In the genomic region with DNA sequence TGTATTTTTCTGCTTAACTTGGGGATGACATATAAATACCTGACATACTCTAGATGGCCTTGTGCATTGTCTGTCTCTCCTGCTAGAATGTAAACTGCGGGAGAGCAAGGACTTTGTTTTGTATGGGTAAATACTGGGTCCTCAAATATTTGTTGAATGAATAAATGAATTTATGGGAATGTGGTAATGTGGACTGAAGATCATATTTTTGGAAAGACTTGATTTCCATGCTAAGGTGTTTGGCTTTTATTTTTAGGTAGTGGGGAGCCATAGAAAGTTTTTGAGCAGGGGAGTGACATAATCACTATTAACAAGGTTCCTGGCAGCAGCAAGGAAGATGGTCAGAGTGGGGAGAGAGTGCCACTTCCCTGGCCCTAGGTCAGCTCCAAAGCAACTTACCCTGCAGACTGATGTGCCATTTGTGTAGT, we compare ENCODE assay signal across 16 cellular contexts. TPM values are rescaled to one million over a fixed set of nuclear protein-coding genes. Genes with fewer than 3 reads are reported as not detected.
DNase-seq lines count a peak whose midpoint lies in the region; ATAC-seq and TF ChIP-seq lines count a peak whose summit lies in the region.
"Had no signal": no experiment of that assay in that cellular context is flagged by ENCODE, and none has a peak within 500 bp of the region (broad histone marks: within the 10 kb centered on the region; RNA-seq: fewer than 3 reads in every experiment).

No MANE protein-coding gene starts in this region.

- no peaks in the 10 kb centered on the region for H3K9me3 ChIP-seq in HEK293 (ENCODE audit: control insufficient read depth, insufficient read depth, low read depth, low read length)
- no peaks in the 10 kb centered on the region for H3K9me3 ChIP-seq in PC-3 (ENCODE audit: low read length)
- no peaks in the 10 kb centered on the region for H3K9me3 ChIP-seq in CD4-positive, alpha-beta T cell (ENCODE audit: control insufficient read depth, low read length)
- H3K9me3 ChIP-seq: Caco-2 had no signal

- peak; percentile 42 for ATAC-seq in PC-3
- no peak for ATAC-seq in CD4-positive, alpha-beta T cell (ENCODE audit: poor library complexity)
- ATAC-seq in GM18873 (IDR thresholded peaks at IDR 0.05; ENCODE audit: low FRiP score, unreplicated experiment), result no peak
- ATAC-seq: CD8-positive, alpha-beta T cell; HCT116 had no signal

- H3K27ac Mint-ChIP-seq in endothelial cell (ENCODE audit: unreplicated experiment), result peak overlapping the region; percentile 33
- no peak overlapping the region for H3K27ac Mint-ChIP-seq in CD4-positive, alpha-beta T cell
- H3K27ac Mint-ChIP-seq: CD8-positive, alpha-beta T cell; HFFc6 had no signal

- CTCF ChIA-PET in HEK293 (lab: Yijun Ruan, JAX), result interaction anchor here (0.8 to 1.8 kb wide), 2 partner anchors 9 to 22 kb away, joined by 3 to 9 read pairs; no protein-coding TSS in a partner anchor
- CTCF ChIA-PET in PC-3 (lab: Charles Lee), result no interaction called here
- CTCF ChIA-PET in CD4-positive, alpha-beta T cell (lab: Charles Lee), result no interaction called here

- DNase-seq in PC-3 (no peak), endothelial cell (ENCODE audit: low spot score) (no peak), NCI-H1436 treated with DMSO at 0.1 percent for 48 hours (lab: John Stamatoyannopoulos, UW) (no peak)
- DNase-seq in CD4-positive, alpha-beta T cell, result no peak
- DNase-seq: Caco-2; CD8-positive, alpha-beta T cell; DMS153; DND-41; GM23248; H7; HFFc6 had no signal

- H3K4me3 ChIP-seq in HEK293 (ENCODE audit: low read depth, low read length) (no peak overlapping the region), PC-3 (ENCODE audit: low read length) (no peak overlapping the region)
- H3K4me3 ChIP-seq: GM23248 had no signal

- peaks cover 4% of the 10 kb centered on the region for H3K9me3 Mint-ChIP-seq in endothelial cell (ENCODE audit: unreplicated experiment)
- H3K9me3 Mint-ChIP-seq in CD4-positive, alpha-beta T cell, result no peaks in the 10 kb centered on the region
- H3K9me3 Mint-ChIP-seq: CD8-positive, alpha-beta T cell; HFFc6 had no signal

- H3K36me3 ChIP-seq in HEK293 (ENCODE audit: control insufficient read depth in 2 of 2, insufficient read depth in 1 of 2, low read length in 2 of 2) (no peaks in the 10 kb centered on the region), PC-3 (ENCODE audit: low read depth, low read length) (no peaks in the 10 kb centered on the region)

- no peak overlapping the region for H3K4me3 Mint-ChIP-seq in endothelial cell (ENCODE audit: unreplicated experiment)
- H3K4me3 Mint-ChIP-seq in CD4-positive, alpha-beta T cell, result no peak overlapping the region
- H3K4me3 Mint-ChIP-seq: CD8-positive, alpha-beta T cell; HFFc6 had no signal

- H3K4me1 ChIP-seq in HEK293 (ENCODE audit: control insufficient read depth, insufficient read depth, low read length) (no peaks in the 10 kb centered on the region), PC-3 (ENCODE audit: insufficient read depth, low read length) (no peaks in the 10 kb centered on the region)

- H3K9ac ChIP-seq in PC-3 (ENCODE audit: low read length), result no peak overlapping the region
- H3K9ac ChIP-seq: GM23248 had no signal

- peaks cover 3% of the 10 kb centered on the region for H3K27me3 Mint-ChIP-seq in endothelial cell (ENCODE audit: unreplicated experiment)
- H3K27me3 Mint-ChIP-seq in CD4-positive, alpha-beta T cell, result peaks cover 10% of the 10 kb centered on the region

- H2AFZ ChIP-seq in PC-3 (ENCODE audit: low read length), result no peak overlapping the region
- H2AFZ ChIP-seq: GM23248 had no signal

- BruUV-seq in PC-3 (replicated peaks; lab: Mats Ljungman, UMichigan), result no TSS peak

- no peak overlapping the region for H3K27ac ChIP-seq in HEK293 (ENCODE audit: extremely low read depth, low read depth, low read length)
- no peak overlapping the region for H3K27ac ChIP-seq in PC-3 (ENCODE audit: low read length)
- no peak overlapping the region for H3K27ac ChIP-seq in CD4-positive, alpha-beta T cell (ENCODE audit: low read depth, low read length)
- H3K27ac ChIP-seq: GM23248 had no signal

- intact Hi-C loops in PC-3 (cut with micrococcal nuclease), result no loop called here
- intact Hi-C loops in CD4-positive, alpha-beta T cell (cut with DNase I, micrococcal nuclease), result no loop called here

- no peak for TF ChIP-seq CTCF in HEK293 (tag by site-specific recombination; IDR thresholded peaks at IDR 0.05)
- TF ChIP-seq CTCF in PC-3 (conservative IDR thresholded peaks at IDR 0.05; ENCODE audit: low read depth, low read length), result no peak
- TF ChIP-seq CTCF in endothelial cell (IDR thresholded peaks at IDR 0.05; ENCODE audit: unreplicated experiment), result no peak
- TF ChIP-seq CTCF in CD4-positive, alpha-beta T cell (IDR thresholded peaks at IDR 0.05), result no peak

- no peaks in the 10 kb centered on the region for H3K79me2 ChIP-seq in PC-3 (ENCODE audit: low read length)

- peaks cover 20% of the 10 kb centered on the region for H3K36me3 Mint-ChIP-seq in endothelial cell (ENCODE audit: low read depth, unreplicated experiment)
- H3K36me3 Mint-ChIP-seq in CD4-positive, alpha-beta T cell (ENCODE audit: low read depth), result no peaks in the 10 kb centered on the region
- H3K36me3 Mint-ChIP-seq: CD8-positive, alpha-beta T cell had no signal

- no peaks in the 10 kb centered on the region for H3K9me2 ChIP-seq in PC-3 (replicated peaks; ENCODE audit: low read length)

- no peaks in the 10 kb centered on the region for H3K27me3 ChIP-seq in PC-3 (ENCODE audit: low read length)
- no peaks in the 10 kb centered on the region for H3K27me3 ChIP-seq in CD4-positive, alpha-beta T cell (ENCODE audit: control insufficient read depth, insufficient read depth, low read length)

- POLR2A ChIA-PET in HEK293 (lab: Yijun Ruan, JAX) (no interaction called here), PC-3 (lab: Charles Lee; ENCODE audit: unreplicated experiment) (no interaction called here)
- POLR2A ChIA-PET in CD4-positive, alpha-beta T cell (lab: Charles Lee), result no interaction called here

- H3K4me2 ChIP-seq in PC-3 (ENCODE audit: low read length), result no peak overlapping the region

- H3K4me1 Mint-ChIP-seq in endothelial cell (ENCODE audit: unreplicated experiment), result peaks cover 35% of the 10 kb centered on the region
- H3K4me1 Mint-ChIP-seq in CD4-positive, alpha-beta T cell (ENCODE audit: low read depth), result no peaks in the 10 kb centered on the region

- H4K20me1 ChIP-seq in PC-3 (ENCODE audit: low read length), result no peaks in the 10 kb centered on the region

- H3F3A ChIP-seq in PC-3 (ENCODE audit: low read length, unreplicated experiment), result no peaks in the 10 kb centered on the region

TF ChIP-seq in HEK293, 187 proteins besides CTCF, POLR2A, EP300 and RAD21:
- TF ChIP-seq ZFP3 (tag by site-specific recombination; IDR thresholded peaks at IDR 0.05; ENCODE audit: low read depth) (no peak), ZNF16 (tag by site-specific recombination; IDR thresholded peaks at IDR 0.05; ENCODE audit: low read depth) (peak; percentile 75; the same call in 1 of the 2 replicates), ZNF621 (tag by site-specific recombination; IDR thresholded peaks at IDR 0.05) (no peak), ZNF768 (tag by site-specific recombination; IDR thresholded peaks at IDR 0.05) (no peak), ZNF23 (tag by site-specific recombination; IDR thresholded peaks at IDR 0.05; ENCODE audit: borderline replicate concordance) (no peak)
- TF ChIP-seq, protein P1, sequence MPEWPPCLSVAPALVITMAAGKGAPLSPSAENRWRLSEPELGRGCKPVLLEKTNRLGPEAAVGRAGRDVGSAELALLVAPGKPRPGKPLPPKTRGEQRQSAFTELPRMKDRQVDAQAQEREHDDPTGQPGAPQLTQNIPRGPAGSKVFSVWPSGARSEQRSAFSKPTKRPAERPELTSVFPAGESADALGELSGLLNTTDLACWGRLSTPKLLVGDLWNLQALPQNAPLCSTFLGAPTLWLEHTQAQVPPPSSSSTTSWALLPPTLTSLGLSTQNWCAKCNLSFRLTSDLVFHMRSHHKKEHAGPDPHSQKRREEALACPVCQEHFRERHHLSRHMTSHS (tag by site-specific recombination; IDR thresholded peaks at IDR 0.05), result no peak

RNA-seq across cellular contexts. Expression of a gene that starts 27.0 kb away (rescaled TPM):
- total RNA-seq in PC-3 (2014; rRNA removed) (18.5 and 32.3 TPM in 2 replicates), endothelial cell (ENCODE audit: unreplicated experiment) (78.0 TPM)
- under 1 TPM; 0.56 to 0.80 TPM for total RNA-seq in CD4-positive, alpha-beta T cell

RNA-seq across cellular contexts. Expression of a gene that starts 27.5 kb away (rescaled TPM):
- total RNA-seq in PC-3 (2014; rRNA removed), result 65.5 and 78.2 TPM in 2 replicates
- total RNA-seq in endothelial cell (ENCODE audit: unreplicated experiment), result 127 TPM
- 10 to 100 TPM; 58.4 to 65.7 TPM for total RNA-seq in CD4-positive, alpha-beta T cell

RNA-seq across cellular contexts. Expression of a gene that starts 46.9 kb away (rescaled TPM):
- total RNA-seq in PC-3 (2014; rRNA removed) (1.7 and 1.8 TPM in 2 replicates), endothelial cell (ENCODE audit: unreplicated experiment) (0.33 TPM)
- not detected for total RNA-seq in CD4-positive, alpha-beta T cell
- total RNA-seq: A673; Caco-2; CD8-positive, alpha-beta T cell; GM23248; H1; H7 had no signal

RNA-seq across cellular contexts. Expression of a gene that starts 58.5 kb away (rescaled TPM):
- total RNA-seq in PC-3 (2014; rRNA removed), result 0.15 TPM in 1 of 2 replicates, not detected in the other
- 0.85 TPM for total RNA-seq in endothelial cell (ENCODE audit: unreplicated experiment)
- total RNA-seq in CD4-positive, alpha-beta T cell, result not detected
- total RNA-seq: A673; CD8-positive, alpha-beta T cell; H7 had no signal

Comparison
In these comparisons a context has a peak if more than half of its experiments do, and no peak if none do; other contexts are left out.
1. RNA of a gene that starts 27.0 kb away (total RNA-seq): 78.0 TPM in endothelial cell (single experiment) and 18.5 to 32.3 TPM in PC-3; 0.56 to 0.80 TPM in CD4-positive, alpha-beta T cell; every median in the first group is over 10 times any median in the second.